In genomic region chr16:27313422-27314160, GRCh38 we compare ENCODE assay signal across 8 cellular contexts. TPM values are rescaled to one million over a fixed set of nuclear protein-coding genes. Genes with fewer than 3 reads are reported as not detected.
A peak's percentile ranks its signal among the peaks of the same experiment; 100 is the strongest.
DNase-seq lines count a peak whose midpoint lies in the region; ATAC-seq and TF ChIP-seq lines count a peak whose summit lies in the region.

IL4R (plus strand) TSS chr16:27313974; CDS start chr16:27340204, 26,230 bp downstream.

- intact Hi-C loops in IMR-90 (cut with micrococcal nuclease) (loop anchor here (1.0 to 5.0 kb wide), 3 partner anchors 46 to 79 kb away; partner anchors contain the start of gene NSMCE1), dorsolateral prefrontal cortex (cut with DNase I) (no loop called here)

- BruUV-seq in IMR-90 (replicated peaks; lab: Mats Ljungman, UMichigan), result no TSS peak

- peak within 1 kb of the TSS; percentile 50 for H3K18ac ChIP-seq in IMR-90 (ENCODE audit: low read depth, low read length)

- peak; percentile 65 for TF ChIP-seq POLR2A in IMR-90 (IDR thresholded peaks at IDR 0.05; ENCODE audit: low read depth, low read length)

- peak within 1 kb of the TSS; percentile 72 for H2AK5ac ChIP-seq in IMR-90 (ENCODE audit: low read depth, low read length)

- H3K14ac ChIP-seq in IMR-90 (replicated peaks; ENCODE audit: low read depth, low read length), result peak within 1 kb of the TSS; percentile 90

- CTCF ChIA-PET in IMR-90 (lab: Yijun Ruan, JAX), result no interaction called here

- peak within 1 kb of the TSS; percentile 1; the same call in 1 of the 3 replicates for H2BK15ac ChIP-seq in IMR-90 (ENCODE audit: low read depth, low read length)

- H3K27ac ChIP-seq in IMR-90 (ENCODE audit: insufficient read depth, low read length) (peak within 1 kb of the TSS; percentile 95), dorsolateral prefrontal cortex (peak within 1 kb of the TSS in 57 of 59 donors; percentile 18 to 96 (median 82))

- H3K23ac ChIP-seq in IMR-90 (ENCODE audit: low read depth, low read length), result peak within 1 kb of the TSS; percentile 83

- peak within 1 kb of the TSS; percentile 94 for H2BK5ac ChIP-seq in IMR-90 (ENCODE audit: low read depth, low read length, poor library complexity, severe bottlenecking)

- H3K79me1 ChIP-seq in IMR-90 (ENCODE audit: low read depth in 1 of 2, low read length in 2 of 2), result peaks cover 7 to 49% of the 10 kb centered on the region in 2 experiments; a peak in 3 of 4 replicates

- H3K9me1 ChIP-seq in IMR-90 (ENCODE audit: insufficient read depth, low read length), result peaks cover 17% of the 10 kb centered on the region

- H3K4me2 ChIP-seq in IMR-90 (ENCODE audit: low read depth, low read length), result peak within 1 kb of the TSS; percentile 71

- H3K4me3 ChIP-seq in IMR-90 (ENCODE audit: insufficient read depth, low read depth, low read length), result peak within 1 kb of the TSS; percentile 74
- H3K4me3 ChIP-seq in dorsolateral prefrontal cortex, result peak within 1 kb of the TSS; percentile 18 to 73 (median 57)

- dilution Hi-C loops in IMR-90 (cut with HindIII; ENCODE audit: low sequenced_read_pairs, unreplicated experiment), result no loop called here

- WGBS in IMR-90 (ENCODE audit: extremely low coverage in 2 of 2, insufficient read length in 1 of 2), 2 experiments, result 0% methylated on average over 73 of the region's 85 CpGs; no CpG with 5 or more reads in 1 of the 2 experiments

- peak within 1 kb of the TSS; percentile 97 for H2AFZ ChIP-seq in IMR-90 (replicated peaks; ENCODE audit: low read length, poor library complexity)

- H4K20me1 ChIP-seq in IMR-90 (ENCODE audit: insufficient read depth, low read length), result peaks cover 26% of the 10 kb centered on the region

- H2AK9ac ChIP-seq in IMR-90 (replicated peaks; ENCODE audit: low read depth, low read length, poor library complexity), result peak within 1 kb of the TSS; percentile 95

- peak; percentile 82 for DNase-seq in AG08396 (ENCODE audit: low spot score)
- peak; percentile 77 for DNase-seq in IMR-90
- peak; percentile 59 to 66 for DNase-seq in activated CD4-positive, alpha-beta T cell treated with anti-CD3 and anti-CD28 coated beads for 4 hours
- DNase-seq in dorsolateral prefrontal cortex, result peak in 2 of 10 donors; percentile 30 to 47
- DNase-seq in lung microvascular endothelial cell (ENCODE audit: low read depth in 2 of 2), result peak; percentile 61 to 82
- peak; percentile 52 for DNase-seq in stimulated activated CD8-positive, alpha-beta memory T cell treated with anti-CD3 and anti-CD28 coated beads, Interleukin-12 subunit alpha, Interleukin-12 subunit beta, amount 100 ng/mL, for 4 hours (ENCODE audit: low read depth)
- no peak for DNase-seq in NCI-H82 treated with DMSO at 0.1 percent for 48 hours (lab: John Stamatoyannopoulos, UW; ENCODE audit: unreplicated experiment)

- POLR2A ChIA-PET in IMR-90 (lab: Charles Lee; ENCODE audit: unreplicated experiment), result no interaction called here

- peak within 1 kb of the TSS; percentile 83 to 86 for H4K8ac ChIP-seq in IMR-90 (ENCODE audit: low read depth in 2 of 2, low read length in 2 of 2)

- in situ Hi-C loops in IMR-90 (cut with MboI; ENCODE audit: low sequenced_read_pairs), result loop anchor here (5.0 kb wide), 1 partner anchor 46 kb away; the partner anchor contains the start of gene NSMCE1

- H3K56ac ChIP-seq in IMR-90 (ENCODE audit: extremely low read depth, insufficient read depth, low read length), result peak within 1 kb of the TSS; percentile 69

- TF ChIP-seq RAD21 in IMR-90 (IDR thresholded peaks at IDR 0.05; ENCODE audit: low read length), result peak; percentile 24

- H3K9me3 ChIP-seq in IMR-90 (ENCODE audit: control insufficient read depth, insufficient read depth, low read length), result no peaks in the 10 kb centered on the region

- ATAC-seq in GM19395 (IDR thresholded peaks at IDR 0.05; ENCODE audit: unreplicated experiment) (peak; percentile 53), IMR-90 (ENCODE audit: low read depth) (peak; percentile 75)

- H3K9ac ChIP-seq in IMR-90 (ENCODE audit: low read depth, low read length), result peak within 1 kb of the TSS; percentile 89

- H4K91ac ChIP-seq in IMR-90 (ENCODE audit: insufficient read depth, low read depth, low read length), result peak within 1 kb of the TSS; percentile 90

- peaks cover 26% of the 10 kb centered on the region for H3K4me1 ChIP-seq in IMR-90 (ENCODE audit: control insufficient read depth, insufficient read depth, low read length)

- peak within 1 kb of the TSS; percentile 90 for H4K5ac ChIP-seq in IMR-90 (ENCODE audit: low read depth, low read length)

- TF ChIP-seq CTCF in IMR-90 (conservative IDR thresholded peaks at IDR 0.05; ENCODE audit: low read depth, low read length), result no peak
- no peak for TF ChIP-seq CTCF in dorsolateral prefrontal cortex (IDR thresholded peaks at IDR 0.05 in 54 of 56, conservative IDR thresholded peaks at IDR 0.05 in 2 of 56; ENCODE audit: low read depth in 1 of 56, partially characterized antibody in 56 of 56)

- no peaks in the 10 kb centered on the region for H3K27me3 ChIP-seq in IMR-90 (ENCODE audit: control insufficient read depth, insufficient read depth, low read length)
- peaks cover 0 to 61% (median 30%) of the 10 kb centered on the region in 45 donors for H3K27me3 ChIP-seq in dorsolateral prefrontal cortex

- H2BK20ac ChIP-seq in IMR-90 (ENCODE audit: low read depth, low read length), result peak within 1 kb of the TSS; percentile 69

- peak within 1 kb of the TSS; percentile 96 for H3K4ac ChIP-seq in IMR-90 (ENCODE audit: low read depth, low read length)

- H3K36me3 ChIP-seq in IMR-90 (ENCODE audit: control insufficient read depth, insufficient read depth, low read length), result peaks cover 11% of the 10 kb centered on the region

- H2BK120ac ChIP-seq in IMR-90 (ENCODE audit: low read depth, low read length), result peak within 1 kb of the TSS; percentile 92

TF ChIP-seq in IMR-90, 13 proteins besides CTCF, POLR2A, EP300 and RAD21:
- TF ChIP-seq USF2 (IDR thresholded peaks at IDR 0.05; ENCODE audit: low read depth, low read length), result no peak
- no peak for TF ChIP-seq MAFK (IDR thresholded peaks at IDR 0.05; ENCODE audit: low read depth, low read length)
- TF ChIP-seq NFE2L2 (IDR thresholded peaks at IDR 0.05; ENCODE audit: low read depth, low read length), result no peak
- peak; percentile 58 for TF ChIP-seq RCOR1 (IDR thresholded peaks at IDR 0.05; ENCODE audit: insufficient replicate concordance, low read length)
- no peak for TF ChIP-seq BHLHE40 (IDR thresholded peaks at IDR 0.05; ENCODE audit: low read depth, low read length)
- TF ChIP-seq CEBPB (IDR thresholded peaks at IDR 0.05; ENCODE audit: low read depth, low read length), result no peak
- TF ChIP-seq RFX5 (IDR thresholded peaks at IDR 0.05; ENCODE audit: low read depth, low read length), result no peak
- TF ChIP-seq ELK1 (IDR thresholded peaks at IDR 0.05; ENCODE audit: borderline replicate concordance, low read depth, low read length), result no peak
- TF ChIP-seq MXI1 (IDR thresholded peaks at IDR 0.05; ENCODE audit: borderline replicate concordance, low read depth, low read length), result peak; percentile 59; the same call in 1 of the 2 replicates
- TF ChIP-seq SMC3 (IDR thresholded peaks at IDR 0.05; ENCODE audit: low read depth, low read length), result peak; percentile 12
- TF ChIP-seq CHD1 (IDR thresholded peaks at IDR 0.05; ENCODE audit: low read depth, low read length), result no peak
- 0 out of 2 replicates have a peak, but pooled peaks have one; percentile 5 for TF ChIP-seq FOS (IDR thresholded peaks at IDR 0.05; ENCODE audit: low read depth, low read length)
- TF ChIP-seq MAZ (IDR thresholded peaks at IDR 0.05; ENCODE audit: borderline replicate concordance, low read depth, low read length), result peak; percentile 45; the same call in 1 of the 2 replicates

RNA-seq across cellular contexts. Expression of gene IL4R, which starts in this region (rescaled TPM):
- total RNA-seq in IMR-90 (2012; rRNA removed) (6.3 and 8.3 TPM in 2 replicates), dorsolateral prefrontal cortex (10 to 100 TPM in 114 of 120 experiments, 1 to 10 TPM in 6; 6.1 to 78.9 (median 30.8) TPM), lung microvascular endothelial cell (10.5 and 14.8 TPM in 2 replicates)
- 18.7 and 21.5 TPM in 2 replicates for polyA plus RNA-seq in IMR-90 (2012; rRNA removed)
- 10.3 and 18.0 TPM in 2 replicates for polyA plus RNA-seq in IMR-90 (2012; cell fraction: cytosol; rRNA removed)
- polyA plus RNA-seq in IMR-90 (2012; cell fraction: nucleus; rRNA removed; ENCODE audit: low replicate concordance), result 32.7 and 42.5 TPM in 2 replicates
